Comparison of ENCODE assay signal across 21 cellular contexts in the genomic region with DNA sequence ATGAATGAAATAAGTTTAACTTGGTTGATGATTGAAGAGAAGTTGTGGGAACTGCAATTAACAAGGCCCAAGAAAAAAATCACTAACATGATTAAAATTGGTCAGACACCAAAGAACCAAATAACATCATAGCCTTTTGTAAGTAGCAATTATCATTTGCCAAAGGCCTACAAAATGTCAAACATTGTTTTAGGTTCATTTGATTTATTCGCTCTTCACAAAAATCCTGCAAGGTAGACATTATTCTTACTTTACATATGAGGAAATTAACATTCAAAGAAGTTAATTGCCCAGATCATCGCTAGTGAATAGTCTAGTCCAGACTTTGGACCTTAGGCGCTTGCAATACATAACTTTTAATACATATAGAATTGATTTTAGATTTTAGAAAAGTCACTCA. TPM values are rescaled to one million over a fixed set of nuclear protein-coding genes. Genes with fewer than 3 reads are reported as not detected.
DNase-seq lines count a peak whose midpoint lies in the region; ATAC-seq and TF ChIP-seq lines count a peak whose summit lies in the region.
"Had no signal": no experiment of that assay in that cellular context is flagged by ENCODE, and none has a peak within 500 bp of the region (broad histone marks: within the 10 kb centered on the region; RNA-seq: fewer than 3 reads in every experiment).

No MANE protein-coding gene starts in this region.

- peaks cover 21% of the 10 kb centered on the region for H3K4me1 ChIP-seq in ACC112 (ENCODE audit: control insufficient read depth, insufficient read depth, low read length, unreplicated experiment)

- H3K9me3 Mint-ChIP-seq in brain = peaks cover 16 to 44% (median 29%) of the 10 kb centered on the region in 5 experiments
- peaks cover 3% of the 10 kb centered on the region for H3K9me3 Mint-ChIP-seq in activated CD8-positive, alpha-beta memory T cell treated with anti-CD3 and anti-CD28 coated beads, Interleukin-2, amount 10 ng/mL, durations not matched to agents 7 days and 5 days (ENCODE audit: low read depth)
- H3K9me3 Mint-ChIP-seq: activated T-cell treated with anti-CD3 and anti-CD28 coated beads, Interleukin-2, amount 50 U/mL, for 72 hours had no signal

- no peaks in the 10 kb centered on the region for H3K27me3 ChIP-seq in ACC112 (ENCODE audit: insufficient read depth, low read length)
- H3K27me3 ChIP-seq: esophagus squamous epithelium, SJSA1, suprapubic skin had no signal

- H3K36me3 Mint-ChIP-seq in brain = peaks cover 53% of the 10 kb centered on the region
- H3K36me3 Mint-ChIP-seq in activated CD8-positive, alpha-beta memory T cell treated with anti-CD3 and anti-CD28 coated beads, Interleukin-2, amount 10 ng/mL, durations not matched to agents 7 days and 5 days = peaks cover 28% of the 10 kb centered on the region

- TF ChIP-seq CTCF in brain (conservative IDR thresholded peaks at IDR 0.05) = no peak

- ATAC-seq in HG03025 (IDR thresholded peaks at IDR 0.05; ENCODE audit: low FRiP score, unreplicated experiment) (no peak), GM21717 (IDR thresholded peaks at IDR 0.05; ENCODE audit: unreplicated experiment) (no peak)
- ATAC-seq in activated CD8-positive, alpha-beta memory T cell treated with anti-CD3 and anti-CD28 coated beads, Interleukin-2, amount 10 ng/mL, durations not matched to agents 7 days and 5 days = no peak
- ATAC-seq: activated CD8-positive, alpha-beta T cell treated with anti-CD3 and anti-CD28 coated beads, Interleukin-2, amount 10 ng/mL, durations not matched to agents 7 days and 5 days; activated T-cell treated with anti-CD3 and anti-CD28 coated beads, Interleukin-2, amount 50 U/mL, for 72 hours; Panc1; right cardiac atrium had no signal

- H3K4me3 Mint-ChIP-seq in brain = peak overlapping the region in 4 of 5 experiments; percentile 38 to 98 (median 95)
- H3K4me3 Mint-ChIP-seq in activated CD8-positive, alpha-beta memory T cell treated with anti-CD3 and anti-CD28 coated beads, Interleukin-2, amount 10 ng/mL, durations not matched to agents 7 days and 5 days = no peak overlapping the region
- H3K4me3 Mint-ChIP-seq: activated CD8-positive, alpha-beta T cell treated with anti-CD3 and anti-CD28 coated beads, Interleukin-2, amount 10 ng/mL, durations not matched to agents 7 days and 5 days had no signal

- H3K27ac Mint-ChIP-seq in brain = peak overlapping the region in 1 of 5 experiments; percentile 98
- H3K27ac Mint-ChIP-seq in activated CD8-positive, alpha-beta memory T cell treated with anti-CD3 and anti-CD28 coated beads, Interleukin-2, amount 10 ng/mL, durations not matched to agents 7 days and 5 days = no peak overlapping the region
- H3K27ac Mint-ChIP-seq: activated CD8-positive, alpha-beta T cell treated with anti-CD3 and anti-CD28 coated beads, Interleukin-2, amount 10 ng/mL, durations not matched to agents 7 days and 5 days; activated T-cell treated with anti-CD3 and anti-CD28 coated beads, Interleukin-2, amount 50 U/mL, for 72 hours had no signal

- CTCF ChIA-PET in activated CD8-positive, alpha-beta memory T cell treated with anti-CD3 and anti-CD28 coated beads, Interleukin-2, amount 10 ng/mL, durations not matched to agents 7 days and 5 days (lab: Charles Lee) = no interaction called here

- H3K4me1 Mint-ChIP-seq in brain = peaks cover 56% of the 10 kb centered on the region
- peaks cover 44% of the 10 kb centered on the region for H3K4me1 Mint-ChIP-seq in activated CD8-positive, alpha-beta memory T cell treated with anti-CD3 and anti-CD28 coated beads, Interleukin-2, amount 10 ng/mL, durations not matched to agents 7 days and 5 days

- peaks cover 93% of the 10 kb centered on the region for H3K79me2 ChIP-seq in ACC112 (ENCODE audit: control insufficient read depth, insufficient read depth, low read length, unreplicated experiment)

- H3K4me3 ChIP-seq in ACC112 (ENCODE audit: low read depth, low read length) (peak overlapping the region; percentile 84), GM08714 (ENCODE audit: low read length) (peak overlapping the region; percentile 32; the same call in 1 of the 2 replicates)
- H3K4me3 ChIP-seq: esophagus squamous epithelium, SJSA1, suprapubic skin had no signal

- H3K36me3 ChIP-seq in ACC112 (ENCODE audit: insufficient read depth, low read length) = peaks cover 5% of the 10 kb centered on the region; the same call in 1 of the 2 replicates
- H3K36me3 ChIP-seq: esophagus squamous epithelium, suprapubic skin had no signal

- peak; percentile 87 for DNase-seq in NCI-H69 (lab: John Stamatoyannopoulos, UW)
- no peak for DNase-seq in activated CD8-positive, alpha-beta memory T cell treated with anti-CD3 and anti-CD28 coated beads, Interleukin-2, amount 10 ng/mL, durations not matched to agents 7 days and 5 days
- DNase-seq in activated CD4-positive, alpha-beta T cell treated with anti-CD3 and anti-CD28 coated beads, Interleukin-2, amount 50 U/mL, for 48 hours = no peak
- DNase-seq: activated CD4-positive, CD25-positive, alpha-beta regulatory T cell; activated CD8-positive, alpha-beta T cell treated with anti-CD3 and anti-CD28 coated beads, Interleukin-2, amount 10 ng/mL, durations not matched to agents 7 days and 5 days; activated naive CD4-positive, alpha-beta T cell treated with anti-CD3 and anti-CD28 coated beads, Interleukin-2, amount 50 U/mL, for 16 hours; activated T-cell treated with anti-CD3 and anti-CD28 coated beads, Interleukin-2, amount 50 U/mL, for 72 hours; DMS79 treated with DMSO at 0.1 percent for 48 hours; effector CD8-positive, alpha-beta T cell; esophagus squamous epithelium; NCI-H187; NCI-H774; right cardiac atrium had no signal

- no peak overlapping the region for H2AFZ ChIP-seq in ACC112 (ENCODE audit: low read length, unreplicated experiment)

- H3K27ac ChIP-seq in ACC112 (ENCODE audit: low read depth, low read length) = no peak overlapping the region
- H3K27ac ChIP-seq: esophagus squamous epithelium, SJSA1, suprapubic skin had no signal

- peaks cover 7% of the 10 kb centered on the region for H3K27me3 Mint-ChIP-seq in brain
- H3K27me3 Mint-ChIP-seq in activated CD8-positive, alpha-beta memory T cell treated with anti-CD3 and anti-CD28 coated beads, Interleukin-2, amount 10 ng/mL, durations not matched to agents 7 days and 5 days = no peaks in the 10 kb centered on the region

RNA-seq across cellular contexts. Expression of gene POLK, which starts 2.6 kb away (rescaled TPM):
- 1.6 TPM for polyA plus RNA-seq in brain (ENCODE audit: insufficient read depth, low read depth, low replicate concordance)
- 10 to 100 TPM; 30.4 to 32.4 TPM for total RNA-seq in activated CD8-positive, alpha-beta memory T cell treated with anti-CD3 and anti-CD28 coated beads, Interleukin-2, amount 10 ng/mL, durations not matched to agents 7 days and 5 days

RNA-seq across cellular contexts. Expression of gene CERT1, which starts 2.9 kb away (rescaled TPM):
- 10.3 TPM for polyA plus RNA-seq in brain (ENCODE audit: insufficient read depth, low read depth, low replicate concordance)
- total RNA-seq in activated CD8-positive, alpha-beta memory T cell treated with anti-CD3 and anti-CD28 coated beads, Interleukin-2, amount 10 ng/mL, durations not matched to agents 7 days and 5 days = 10 to 100 TPM; 27.4 to 28.4 TPM
